In the genomic region with DNA sequence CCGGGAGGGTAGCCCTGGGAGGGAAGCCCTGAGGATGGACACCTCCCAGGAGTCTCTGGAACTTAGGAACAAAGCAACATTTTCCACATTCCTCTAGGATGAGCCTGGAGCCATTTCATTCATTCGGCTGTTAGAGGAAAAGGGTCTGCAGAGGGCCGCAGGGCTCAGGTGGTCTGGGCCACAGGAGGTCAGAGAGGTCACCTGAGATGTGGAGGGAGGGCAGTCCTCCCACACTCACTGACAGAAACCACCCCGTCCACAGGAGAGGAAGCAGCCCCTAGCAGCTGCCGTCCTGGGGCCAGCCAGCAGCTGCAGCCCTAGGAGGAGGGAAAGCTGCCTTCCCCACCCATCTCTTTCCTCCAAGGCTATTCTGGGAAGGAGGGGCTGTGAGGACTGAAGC, we compare ENCODE assay signal across 1 cellular context.
TF ChIP-seq lines count a peak whose summit lies in the region.

No MANE protein-coding gene starts in this region.

TF ChIP-seq in HepG2, 621 proteins besides CTCF, POLR2A, EP300 and RAD21 (continued from another document):
- TF ChIP-seq, protein P1, sequence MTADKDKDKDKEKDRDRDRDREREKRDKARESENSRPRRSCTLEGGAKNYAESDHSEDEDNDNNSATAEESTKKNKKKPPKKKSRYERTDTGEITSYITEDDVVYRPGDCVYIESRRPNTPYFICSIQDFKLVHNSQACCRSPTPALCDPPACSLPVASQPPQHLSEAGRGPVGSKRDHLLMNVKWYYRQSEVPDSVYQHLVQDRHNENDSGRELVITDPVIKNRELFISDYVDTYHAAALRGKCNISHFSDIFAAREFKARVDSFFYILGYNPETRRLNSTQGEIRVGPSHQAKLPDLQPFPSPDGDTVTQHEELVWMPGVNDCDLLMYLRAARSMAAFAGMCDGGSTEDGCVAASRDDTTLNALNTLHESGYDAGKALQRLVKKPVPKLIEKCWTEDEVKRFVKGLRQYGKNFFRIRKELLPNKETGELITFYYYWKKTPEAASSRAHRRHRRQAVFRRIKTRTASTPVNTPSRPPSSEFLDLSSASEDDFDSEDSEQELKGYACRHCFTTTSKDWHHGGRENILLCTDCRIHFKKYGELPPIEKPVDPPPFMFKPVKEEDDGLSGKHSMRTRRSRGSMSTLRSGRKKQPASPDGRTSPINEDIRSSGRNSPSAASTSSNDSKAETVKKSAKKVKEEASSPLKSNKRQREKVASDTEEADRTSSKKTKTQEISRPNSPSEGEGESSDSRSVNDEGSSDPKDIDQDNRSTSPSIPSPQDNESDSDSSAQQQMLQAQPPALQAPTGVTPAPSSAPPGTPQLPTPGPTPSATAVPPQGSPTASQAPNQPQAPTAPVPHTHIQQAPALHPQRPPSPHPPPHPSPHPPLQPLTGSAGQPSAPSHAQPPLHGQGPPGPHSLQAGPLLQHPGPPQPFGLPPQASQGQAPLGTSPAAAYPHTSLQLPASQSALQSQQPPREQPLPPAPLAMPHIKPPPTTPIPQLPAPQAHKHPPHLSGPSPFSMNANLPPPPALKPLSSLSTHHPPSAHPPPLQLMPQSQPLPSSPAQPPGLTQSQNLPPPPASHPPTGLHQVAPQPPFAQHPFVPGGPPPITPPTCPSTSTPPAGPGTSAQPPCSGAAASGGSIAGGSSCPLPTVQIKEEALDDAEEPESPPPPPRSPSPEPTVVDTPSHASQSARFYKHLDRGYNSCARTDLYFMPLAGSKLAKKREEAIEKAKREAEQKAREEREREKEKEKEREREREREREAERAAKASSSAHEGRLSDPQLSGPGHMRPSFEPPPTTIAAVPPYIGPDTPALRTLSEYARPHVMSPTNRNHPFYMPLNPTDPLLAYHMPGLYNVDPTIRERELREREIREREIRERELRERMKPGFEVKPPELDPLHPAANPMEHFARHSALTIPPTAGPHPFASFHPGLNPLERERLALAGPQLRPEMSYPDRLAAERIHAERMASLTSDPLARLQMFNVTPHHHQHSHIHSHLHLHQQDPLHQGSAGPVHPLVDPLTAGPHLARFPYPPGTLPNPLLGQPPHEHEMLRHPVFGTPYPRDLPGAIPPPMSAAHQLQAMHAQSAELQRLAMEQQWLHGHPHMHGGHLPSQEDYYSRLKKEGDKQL (CRISPR knock-in tag; IDR thresholded peaks at IDR 0.05; ENCODE audit: low read depth), result no peak
- TF ChIP-seq FOXO1 (CRISPR knock-in tag; IDR thresholded peaks at IDR 0.05), result no peak
- no peak for TF ChIP-seq DBP (CRISPR knock-in tag; IDR thresholded peaks at IDR 0.05; ENCODE audit: not compliant biosample characterization)
- no peak for TF ChIP-seq KLF13 (CRISPR knock-in tag; IDR thresholded peaks at IDR 0.05)
- TF ChIP-seq, protein P2, sequence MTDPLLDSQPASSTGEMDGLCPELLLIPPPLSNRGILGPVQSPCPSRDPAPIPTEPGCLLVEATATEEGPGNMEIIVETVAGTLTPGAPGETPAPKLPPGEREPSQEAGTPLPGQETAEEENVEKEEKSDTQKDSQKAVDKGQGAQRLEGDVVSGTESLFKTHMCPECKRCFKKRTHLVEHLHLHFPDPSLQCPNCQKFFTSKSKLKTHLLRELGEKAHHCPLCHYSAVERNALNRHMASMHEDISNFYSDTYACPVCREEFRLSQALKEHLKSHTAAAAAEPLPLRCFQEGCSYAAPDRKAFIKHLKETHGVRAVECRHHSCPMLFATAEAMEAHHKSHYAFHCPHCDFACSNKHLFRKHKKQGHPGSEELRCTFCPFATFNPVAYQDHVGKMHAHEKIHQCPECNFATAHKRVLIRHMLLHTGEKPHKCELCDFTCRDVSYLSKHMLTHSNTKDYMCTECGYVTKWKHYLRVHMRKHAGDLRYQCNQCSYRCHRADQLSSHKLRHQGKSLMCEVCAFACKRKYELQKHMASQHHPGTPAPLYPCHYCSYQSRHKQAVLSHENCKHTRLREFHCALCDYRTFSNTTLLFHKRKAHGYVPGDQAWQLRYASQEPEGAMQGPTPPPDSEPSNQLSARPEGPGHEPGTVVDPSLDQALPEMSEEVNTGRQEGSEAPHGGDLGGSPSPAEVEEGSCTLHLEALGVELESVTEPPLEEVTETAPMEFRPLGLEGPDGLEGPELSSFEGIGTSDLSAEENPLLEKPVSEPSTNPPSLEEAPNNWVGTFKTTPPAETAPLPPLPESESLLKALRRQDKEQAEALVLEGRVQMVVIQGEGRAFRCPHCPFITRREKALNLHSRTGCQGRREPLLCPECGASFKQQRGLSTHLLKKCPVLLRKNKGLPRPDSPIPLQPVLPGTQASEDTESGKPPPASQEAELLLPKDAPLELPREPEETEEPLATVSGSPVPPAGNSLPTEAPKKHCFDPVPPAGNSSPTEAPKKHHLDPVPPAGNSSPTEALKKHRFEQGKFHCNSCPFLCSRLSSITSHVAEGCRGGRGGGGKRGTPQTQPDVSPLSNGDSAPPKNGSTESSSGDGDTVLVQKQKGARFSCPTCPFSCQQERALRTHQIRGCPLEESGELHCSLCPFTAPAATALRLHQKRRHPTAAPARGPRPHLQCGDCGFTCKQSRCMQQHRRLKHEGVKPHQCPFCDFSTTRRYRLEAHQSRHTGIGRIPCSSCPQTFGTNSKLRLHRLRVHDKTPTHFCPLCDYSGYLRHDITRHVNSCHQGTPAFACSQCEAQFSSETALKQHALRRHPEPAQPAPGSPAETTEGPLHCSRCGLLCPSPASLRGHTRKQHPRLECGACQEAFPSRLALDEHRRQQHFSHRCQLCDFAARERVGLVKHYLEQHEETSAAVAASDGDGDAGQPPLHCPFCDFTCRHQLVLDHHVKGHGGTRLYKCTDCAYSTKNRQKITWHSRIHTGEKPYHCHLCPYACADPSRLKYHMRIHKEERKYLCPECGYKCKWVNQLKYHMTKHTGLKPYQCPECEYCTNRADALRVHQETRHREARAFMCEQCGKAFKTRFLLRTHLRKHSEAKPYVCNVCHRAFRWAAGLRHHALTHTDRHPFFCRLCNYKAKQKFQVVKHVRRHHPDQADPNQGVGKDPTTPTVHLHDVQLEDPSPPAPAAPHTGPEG (CRISPR knock-in tag; IDR thresholded peaks at IDR 0.05), result no peak
- no peak for TF ChIP-seq TRAFD1 (CRISPR knock-in tag; IDR thresholded peaks at IDR 0.05; ENCODE audit: borderline replicate concordance)
- no peak for TF ChIP-seq ZMAT3 (CRISPR knock-in tag; conservative IDR thresholded peaks at IDR 0.05)
- no peak for TF ChIP-seq ZSCAN30 (CRISPR knock-in tag; IDR thresholded peaks at IDR 0.05)
- TF ChIP-seq RORA (CRISPR knock-in tag; IDR thresholded peaks at IDR 0.05), result no peak
- no peak for TF ChIP-seq ZNF549 (CRISPR knock-in tag; IDR thresholded peaks at IDR 0.05)
- TF ChIP-seq ZNF878 (CRISPR knock-in tag; IDR thresholded peaks at IDR 0.05), result no peak
- TF ChIP-seq USF2 (IDR thresholded peaks at IDR 0.05; ENCODE audit: low read depth, low read length), result no peak
- no peak for TF ChIP-seq USF2 (CRISPR knock-in tag; IDR thresholded peaks at IDR 0.05; ENCODE audit: borderline replicate concordance)
- TF ChIP-seq MEIS2 (CRISPR knock-in tag; IDR thresholded peaks at IDR 0.05), result no peak
